In genomic region chr5:37859805-37860204, GRCh38 we compare ENCODE assay signal across 14 cellular contexts. TPM values are rescaled to one million over a fixed set of nuclear protein-coding genes. Genes with fewer than 3 reads are reported as not detected.
DNase-seq lines count a peak whose midpoint lies in the region; ATAC-seq and TF ChIP-seq lines count a peak whose summit lies in the region.
"Had no signal": no experiment of that assay in that cellular context is flagged by ENCODE, and none has a peak within 500 bp of the region (broad histone marks: within the 10 kb centered on the region; RNA-seq: fewer than 3 reads in every experiment).

No MANE protein-coding gene starts in this region.

- ATAC-seq in GM19043 (IDR thresholded peaks at IDR 0.05; ENCODE audit: low read depth, unreplicated experiment): peak; percentile 97
- peak; percentile 99 for ATAC-seq in HG02678 (IDR thresholded peaks at IDR 0.05; ENCODE audit: unreplicated experiment)
- peak; percentile 96 for ATAC-seq in HG03521 (IDR thresholded peaks at IDR 0.05; ENCODE audit: unreplicated experiment)
- ATAC-seq in stimulated activated memory B cell treated with anti-CD40 and anti-IgM and Interleukin-4, amounts not matched to agents 10 μg/mL and 1 μg/mL and 100 μg/mL, for 72 hours: peak; percentile 86
- ATAC-seq in foreskin keratinocyte: no peak
- ATAC-seq: stimulated activated naive CD8-positive, alpha-beta T cell treated with anti-CD3 and anti-CD28 coated beads, Interleukin-15, Interleukin-2, amounts not matched to agents 100 U/mL and 50 U/mL, for 24 hours had no signal

- no TSS peak for BruUV-seq in A673 (replicated peaks; lab: Mats Ljungman, UMichigan)

- no peak overlapping the region for H3K4me3 Mint-ChIP-seq in stimulated activated memory B cell treated with anti-CD40 and anti-IgM and Interleukin-4, amounts not matched to agents 10 μg/mL and 1 μg/mL and 100 μg/mL, for 72 hours
- H3K4me3 Mint-ChIP-seq: T-helper 1 cell treated with Interleukin-12 subunit alpha and Interleukin-12 subunit beta and Interleukin-4 antibody, amounts not matched to agents 30 μg/mL and 1 μg/mL, for 36 hours had no signal

- intact Hi-C loops in A673 (cut with micrococcal nuclease; ENCODE audit: unreplicated experiment): no loop called here

- no peaks in the 10 kb centered on the region for H3K27me3 ChIP-seq in A673 (replicated peaks; ENCODE audit: insufficient read depth, low read depth, low read length, poor library complexity)
- H3K27me3 ChIP-seq in foreskin keratinocyte: no peaks in the 10 kb centered on the region
- H3K27me3 ChIP-seq: cardiac muscle cell had no signal

- POLR2A ChIA-PET in A673 (lab: Charles Lee; ENCODE audit: low non-redundant PET): no interaction called here

- H3K4me3 ChIP-seq in A673 (ENCODE audit: low read depth, low read length, poor library complexity, severe bottlenecking): no peak overlapping the region
- H3K4me3 ChIP-seq: cardiac muscle cell, skin epidermis had no signal

- CTCF ChIA-PET in A673 (lab: Charles Lee): no interaction called here

- H3K9me3 Mint-ChIP-seq in stimulated activated memory B cell treated with anti-CD40 and anti-IgM and Interleukin-4, amounts not matched to agents 10 μg/mL and 1 μg/mL and 100 μg/mL, for 72 hours: peaks cover 5% of the 10 kb centered on the region
- H3K9me3 Mint-ChIP-seq: T-helper 1 cell treated with Interleukin-12 subunit alpha and Interleukin-12 subunit beta and Interleukin-4 antibody, amounts not matched to agents 30 μg/mL and 1 μg/mL, for 36 hours had no signal

- TF ChIP-seq CTCF in A673 (conservative IDR thresholded peaks at IDR 0.05; ENCODE audit: low read depth, low read length) (no peak), foreskin keratinocyte (conservative IDR thresholded peaks at IDR 0.05) (no peak)

- no peak overlapping the region for H3K27ac Mint-ChIP-seq in stimulated activated memory B cell treated with anti-CD40 and anti-IgM and Interleukin-4, amounts not matched to agents 10 μg/mL and 1 μg/mL and 100 μg/mL, for 72 hours
- H3K27ac Mint-ChIP-seq: T-helper 1 cell treated with Interleukin-12 subunit alpha and Interleukin-12 subunit beta and Interleukin-4 antibody, amounts not matched to agents 30 μg/mL and 1 μg/mL, for 36 hours had no signal

- no peaks in the 10 kb centered on the region for H3K4me1 ChIP-seq in A673 (ENCODE audit: insufficient read depth, low read length, poor library complexity, severe bottlenecking)
- H3K4me1 ChIP-seq in foreskin keratinocyte: no peaks in the 10 kb centered on the region

- peaks cover 16% of the 10 kb centered on the region for H3K27me3 Mint-ChIP-seq in stimulated activated memory B cell treated with anti-CD40 and anti-IgM and Interleukin-4, amounts not matched to agents 10 μg/mL and 1 μg/mL and 100 μg/mL, for 72 hours

- no peak overlapping the region for H3K27ac ChIP-seq in A673 (ENCODE audit: low read depth, low read length, poor library complexity, severe bottlenecking)
- no peak overlapping the region for H3K27ac ChIP-seq in foreskin keratinocyte
- H3K27ac ChIP-seq: cardiac muscle cell, HL-60, skin epidermis had no signal

- no peaks in the 10 kb centered on the region for H3K9me3 ChIP-seq in A673 (ENCODE audit: low read depth, low read length, poor library complexity, severe bottlenecking)

- H3K36me3 ChIP-seq in A673 (ENCODE audit: insufficient read depth, low read length, poor library complexity, severe bottlenecking): no peaks in the 10 kb centered on the region
- H3K36me3 ChIP-seq: cardiac muscle cell had no signal

- H3K4me1 Mint-ChIP-seq in stimulated activated memory B cell treated with anti-CD40 and anti-IgM and Interleukin-4, amounts not matched to agents 10 μg/mL and 1 μg/mL and 100 μg/mL, for 72 hours: no peaks in the 10 kb centered on the region

- no peaks in the 10 kb centered on the region for H3K36me3 Mint-ChIP-seq in stimulated activated memory B cell treated with anti-CD40 and anti-IgM and Interleukin-4, amounts not matched to agents 10 μg/mL and 1 μg/mL and 100 μg/mL, for 72 hours

- DNase-seq in SKM-1 (lab: John Stamatoyannopoulos, UW; ENCODE audit: unreplicated experiment) (no peak), A673 (ENCODE audit: low spot score) (no peak), foreskin keratinocyte (no peak)
- DNase-seq: DMS79; stimulated activated naive CD8-positive, alpha-beta T cell treated with anti-CD3 and anti-CD28 coated beads, Interleukin-15, Interleukin-2, amounts not matched to agents 100 U/mL and 50 U/mL, for 24 hours had no signal

RNA-seq across cellular contexts. Expression of gene GDNF, which starts 20.0 kb away (rescaled TPM):
- total RNA-seq in A673 (2021) (14.7 and 18.4 TPM in 2 replicates), foreskin keratinocyte (1.1 and 1.7 TPM in 2 replicates)
- 0.62 and 1.1 TPM in 2 replicates for polyA plus RNA-seq in foreskin keratinocyte
- total RNA-seq: cardiac muscle cell, frontal cortex had no signal
- polyA plus RNA-seq: cardiac muscle cell had no signal
